Comparison of ENCODE assay signal across 19 cellular contexts in genomic region chr2:69200107-69200520, GRCh38.
DNase-seq lines count a peak whose midpoint lies in the region; ATAC-seq and TF ChIP-seq lines count a peak whose summit lies in the region.
"Had no signal": no experiment of that assay in that cellular context is flagged by ENCODE, and none has a peak within 500 bp of the region (broad histone marks: within the 10 kb centered on the region; RNA-seq: fewer than 3 reads in every experiment).

No MANE protein-coding gene starts in this region.

- no peak overlapping the region for H3K4me3 Mint-ChIP-seq in endothelial cell (ENCODE audit: unreplicated experiment)
- H3K4me3 Mint-ChIP-seq: activated naive CD8-positive, alpha-beta T cell treated with anti-CD3 and anti-CD28 coated beads, Interleukin-2, amount 50 U/mL, for 24 hours; natural killer cell had no signal

- H3K36me3 Mint-ChIP-seq in endothelial cell (ENCODE audit: low read depth, unreplicated experiment) = no peaks in the 10 kb centered on the region
- H3K36me3 Mint-ChIP-seq: natural killer cell had no signal

- DNase-seq in AG08396 (ENCODE audit: low spot score) (peak; percentile 47), RPMI7951 (ENCODE audit: low read depth) (peak; percentile 80), foreskin fibroblast (peak; percentile 97), sciatic nerve (ENCODE audit: low spot score) (no peak), COR-L47 (lab: John Stamatoyannopoulos, UW) (no peak), UCSD-AML1 (lab: John Stamatoyannopoulos, UW; ENCODE audit: unreplicated experiment) (no peak), endothelial cell (ENCODE audit: low spot score) (no peak)
- DNase-seq: activated CD4-positive, CD25-positive, alpha-beta regulatory T cell treated with anti-CD3 and anti-CD28 coated beads, Interleukin-2, amount 50 U/mL, for 72 hours; activated naive CD8-positive, alpha-beta T cell treated with anti-CD3 and anti-CD28 coated beads, Interleukin-2, amount 50 U/mL, for 24 hours; activated T-cell treated with anti-CD3 and anti-CD28 coated beads for 4 hours; dorsolateral prefrontal cortex; head of caudate nucleus; natural killer cell; NCI-H1694; NCI-H524; substantia nigra had no signal

- H3K4me1 Mint-ChIP-seq in endothelial cell (ENCODE audit: unreplicated experiment) = peaks cover 13% of the 10 kb centered on the region
- H3K4me1 Mint-ChIP-seq: activated naive CD8-positive, alpha-beta T cell treated with anti-CD3 and anti-CD28 coated beads, Interleukin-2, amount 50 U/mL, for 24 hours; natural killer cell had no signal

- peaks cover 3% of the 10 kb centered on the region for H3K27me3 Mint-ChIP-seq in endothelial cell (ENCODE audit: unreplicated experiment)

- no peaks in the 10 kb centered on the region for H3K9me3 Mint-ChIP-seq in endothelial cell (ENCODE audit: unreplicated experiment)
- H3K9me3 Mint-ChIP-seq: activated naive CD8-positive, alpha-beta T cell treated with anti-CD3 and anti-CD28 coated beads, Interleukin-2, amount 50 U/mL, for 24 hours; natural killer cell had no signal

- no peak for TF ChIP-seq CTCF in foreskin fibroblast (IDR thresholded peaks at IDR 0.05; ENCODE audit: low read depth, low read length)
- TF ChIP-seq CTCF in endothelial cell (IDR thresholded peaks at IDR 0.05; ENCODE audit: unreplicated experiment) = no peak

- ATAC-seq in sciatic nerve = peak; percentile 37
- ATAC-seq in HG02870 (IDR thresholded peaks at IDR 0.05; ENCODE audit: unreplicated experiment) = no peak
- ATAC-seq: activated naive CD8-positive, alpha-beta T cell treated with anti-CD3 and anti-CD28 coated beads, Interleukin-2, amount 50 U/mL, for 24 hours; natural killer cell; Panc1 had no signal

- H3K27ac Mint-ChIP-seq in endothelial cell (ENCODE audit: unreplicated experiment) = no peak overlapping the region
- H3K27ac Mint-ChIP-seq: activated naive CD8-positive, alpha-beta T cell treated with anti-CD3 and anti-CD28 coated beads, Interleukin-2, amount 50 U/mL, for 24 hours; natural killer cell had no signal

- no peak overlapping the region for H3K4me3 ChIP-seq in foreskin fibroblast (ENCODE audit: low read depth in 1 of 2, low read length in 2 of 2)
- H3K4me3 ChIP-seq: dorsolateral prefrontal cortex, skin epidermis had no signal

- intact Hi-C loops in sciatic nerve (cut with DNase I) = no loop called here

Comparison
In these comparisons a context has a peak if more than half of its experiments do, and no peak if none do; other contexts are left out.
1. DNase-seq: peak in AG08396 (single experiment), RPMI7951 (single experiment) and foreskin fibroblast (2 of 2); none in sciatic nerve (single experiment), COR-L47 (single experiment), UCSD-AML1 (single experiment) and endothelial cell (single experiment).